8 cellular contexts compared by ENCODE assay signal in genomic region chr3:11568503-11569155, GRCh38.
DNase-seq lines count a peak whose midpoint lies in the region; ATAC-seq lines count a peak whose summit lies in the region.

No MANE protein-coding gene starts in this region.

- 31% methylated on average over 29 of the region's 29 CpGs for WGBS in right cardiac atrium

- H3K9me3 ChIP-seq in right cardiac atrium (ENCODE audit: control insufficient read depth, low read length) = no peaks in the 10 kb centered on the region

- H3K27ac ChIP-seq in right cardiac atrium (ENCODE audit: low read length) = peak overlapping the region; percentile 70

- peak; percentile 61 to 78 for ATAC-seq in right cardiac atrium

- intact Hi-C loops in right cardiac atrium (cut with DNase I) = no loop called here

- peak; percentile 89 for DNase-seq in GM04504 (ENCODE audit: low read depth)
- DNase-seq in anterior cingulate cortex (lab: John Stamatoyannopoulos, UW) = peak in 51 of 58 donors; percentile 28 to 95 (median 65)
- peak; percentile 85 to 87 (median 85) for DNase-seq in right cardiac atrium
- DNase-seq in skeletal muscle cell (ENCODE audit: low read depth) = peak; percentile 86
- DNase-seq in NCI-H128 (lab: John Stamatoyannopoulos, UW; ENCODE audit: unreplicated experiment) = no peak
- no peak for DNase-seq in stimulated activated naive CD4-positive, alpha-beta T cell (lab: John Stamatoyannopoulos, UW)
- no peak for DNase-seq in mesenteric fat pad (ENCODE audit: low spot score)
- DNase-seq in effector CD4-positive, alpha-beta T cell = no peak

- H3K27me3 ChIP-seq in right cardiac atrium (ENCODE audit: control insufficient read depth, insufficient read depth) = no peaks in the 10 kb centered on the region

- peaks cover 34% of the 10 kb centered on the region for H3K4me1 ChIP-seq in right cardiac atrium (ENCODE audit: control insufficient read depth, insufficient read depth, low read length)

- H3K4me3 ChIP-seq in right cardiac atrium (ENCODE audit: low read length) (no peak overlapping the region), skeletal muscle cell (ENCODE audit: low read depth, low read length) (peak overlapping the region; percentile 29)

Comparison
In these comparisons a context has a peak if more than half of its experiments do, and no peak if none do; other contexts are left out.
1. DNase-seq: peak in GM04504 (single experiment), anterior cingulate cortex (51 of 58), right cardiac atrium (3 of 3) and skeletal muscle cell (single experiment); none in NCI-H128 (single experiment), stimulated activated naive CD4-positive, alpha-beta T cell (0 of 6), mesenteric fat pad (single experiment) and effector CD4-positive, alpha-beta T cell (single experiment).